ENCODE assay signal across 1 cellular context in the genomic region with DNA sequence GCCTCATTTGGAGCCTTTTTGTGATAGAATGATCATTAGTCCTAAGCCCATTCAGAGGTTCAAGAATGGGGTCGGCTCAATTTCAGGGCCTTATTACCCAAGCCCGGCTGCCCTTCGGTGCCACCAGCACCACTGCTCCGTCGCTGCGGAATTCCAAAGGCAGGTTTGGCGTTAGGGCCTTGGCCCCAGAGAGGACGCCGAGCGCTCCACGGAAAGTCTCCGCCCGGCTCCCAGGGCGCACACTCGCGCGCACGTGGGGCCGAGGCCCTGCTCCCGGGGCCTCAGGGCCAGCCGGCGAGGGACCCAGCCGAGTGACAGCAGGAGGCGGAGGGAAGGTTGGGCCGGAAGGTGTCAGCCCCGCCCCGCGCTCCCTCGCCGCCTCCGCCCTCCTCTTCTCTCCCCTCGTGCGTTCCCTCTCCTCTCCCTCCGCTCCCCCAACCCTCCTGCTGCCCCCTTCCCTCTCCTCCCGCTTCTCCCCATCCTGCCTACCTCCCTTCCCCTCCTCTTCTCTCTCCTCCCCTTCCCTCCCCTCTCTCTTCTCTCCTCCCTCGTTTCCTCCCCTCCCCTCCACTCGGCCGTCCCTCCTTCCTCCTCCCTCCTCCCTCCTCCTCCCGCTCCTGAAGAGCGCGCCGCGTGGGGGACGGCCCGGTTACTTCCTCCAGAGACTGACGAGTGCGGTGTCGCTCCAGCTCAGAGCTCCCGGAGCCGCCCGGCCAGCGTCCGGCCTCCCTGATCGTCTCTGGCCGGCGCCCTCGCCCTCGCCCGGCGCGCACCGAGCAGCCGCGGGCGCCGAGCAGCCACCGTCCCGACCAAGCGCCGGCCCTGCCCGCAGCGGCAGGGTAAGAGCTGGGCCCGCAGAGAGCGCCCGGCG.
A peak's percentile ranks its signal among the peaks of the same experiment; 100 is the strongest.
TF ChIP-seq lines count a peak whose summit lies in the region.

A gene (plus strand): TSS at position 648 of the 871 bp plus-strand sequence. CDS start 4,106 bp downstream, outside the sequence.

TF ChIP-seq in HepG2, 621 proteins besides CTCF, POLR2A, EP300 and RAD21 (continued from another document and continues in another):
- TF ChIP-seq, protein P1, sequence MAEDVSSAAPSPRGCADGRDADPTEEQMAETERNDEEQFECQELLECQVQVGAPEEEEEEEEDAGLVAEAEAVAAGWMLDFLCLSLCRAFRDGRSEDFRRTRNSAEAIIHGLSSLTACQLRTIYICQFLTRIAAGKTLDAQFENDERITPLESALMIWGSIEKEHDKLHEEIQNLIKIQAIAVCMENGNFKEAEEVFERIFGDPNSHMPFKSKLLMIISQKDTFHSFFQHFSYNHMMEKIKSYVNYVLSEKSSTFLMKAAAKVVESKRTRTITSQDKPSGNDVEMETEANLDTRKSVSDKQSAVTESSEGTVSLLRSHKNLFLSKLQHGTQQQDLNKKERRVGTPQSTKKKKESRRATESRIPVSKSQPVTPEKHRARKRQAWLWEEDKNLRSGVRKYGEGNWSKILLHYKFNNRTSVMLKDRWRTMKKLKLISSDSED (CRISPR knock-in tag; IDR thresholded peaks at IDR 0.05) = no peak
- peak; percentile 65; the same call in 1 of the 2 replicates for TF ChIP-seq SMYD3 (CRISPR knock-in tag; IDR thresholded peaks at IDR 0.05)
- no peak for TF ChIP-seq CAMTA2 (CRISPR knock-in tag; IDR thresholded peaks at IDR 0.05; ENCODE audit: borderline replicate concordance)
- TF ChIP-seq ZMYM3 (CRISPR knock-in tag; IDR thresholded peaks at IDR 0.05) = peak; percentile 73; the same call in 1 of the 2 replicates
- peak; percentile 90 for TF ChIP-seq ZNF431 (CRISPR knock-in tag; IDR thresholded peaks at IDR 0.05; ENCODE audit: borderline replicate concordance, low read depth)
- no peak for TF ChIP-seq DPF2 (CRISPR knock-in tag; IDR thresholded peaks at IDR 0.05; ENCODE audit: borderline replicate concordance, low read depth)
- TF ChIP-seq, protein P2, sequence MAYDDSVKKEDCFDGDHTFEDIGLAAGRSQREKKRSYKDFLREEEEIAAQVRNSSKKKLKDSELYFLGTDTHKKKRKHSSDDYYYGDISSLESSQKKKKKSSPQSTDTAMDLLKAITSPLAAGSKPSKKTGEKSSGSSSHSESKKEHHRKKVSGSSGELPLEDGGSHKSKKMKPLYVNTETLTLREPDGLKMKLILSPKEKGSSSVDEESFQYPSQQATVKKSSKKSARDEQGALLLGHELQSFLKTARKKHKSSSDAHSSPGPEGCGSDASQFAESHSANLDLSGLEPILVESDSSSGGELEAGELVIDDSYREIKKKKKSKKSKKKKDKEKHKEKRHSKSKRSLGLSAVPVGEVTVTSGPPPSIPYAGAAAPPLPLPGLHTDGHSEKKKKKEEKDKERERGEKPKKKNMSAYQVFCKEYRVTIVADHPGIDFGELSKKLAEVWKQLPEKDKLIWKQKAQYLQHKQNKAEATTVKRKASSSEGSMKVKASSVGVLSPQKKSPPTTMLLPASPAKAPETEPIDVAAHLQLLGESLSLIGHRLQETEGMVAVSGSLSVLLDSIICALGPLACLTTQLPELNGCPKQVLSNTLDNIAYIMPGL (CRISPR knock-in tag; IDR thresholded peaks at IDR 0.05; ENCODE audit: borderline replicate concordance in 1 of 2, low read depth in 1 of 2) = peak; percentile 39 to 52; a peak in 3 of 4 replicates
- no peak for TF ChIP-seq CENPX (CRISPR knock-in tag; IDR thresholded peaks at IDR 0.05)
- TF ChIP-seq PHF5A (CRISPR knock-in tag; IDR thresholded peaks at IDR 0.05; ENCODE audit: low read depth, unreplicated experiment) = no peak
- TF ChIP-seq HMGA1 (CRISPR knock-in tag; conservative IDR thresholded peaks at IDR 0.05) = no peak
- TF ChIP-seq, protein P3, sequence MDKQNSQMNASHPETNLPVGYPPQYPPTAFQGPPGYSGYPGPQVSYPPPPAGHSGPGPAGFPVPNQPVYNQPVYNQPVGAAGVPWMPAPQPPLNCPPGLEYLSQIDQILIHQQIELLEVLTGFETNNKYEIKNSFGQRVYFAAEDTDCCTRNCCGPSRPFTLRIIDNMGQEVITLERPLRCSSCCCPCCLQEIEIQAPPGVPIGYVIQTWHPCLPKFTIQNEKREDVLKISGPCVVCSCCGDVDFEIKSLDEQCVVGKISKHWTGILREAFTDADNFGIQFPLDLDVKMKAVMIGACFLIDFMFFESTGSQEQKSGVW (CRISPR knock-in tag; IDR thresholded peaks at IDR 0.05; ENCODE audit: borderline replicate concordance) = peak; percentile 89; the same call in 1 of the 2 replicates
- TF ChIP-seq ZNF136 (CRISPR knock-in tag; IDR thresholded peaks at IDR 0.05; ENCODE audit: low read depth) = no peak
- no peak for TF ChIP-seq ZNF335 (CRISPR knock-in tag; IDR thresholded peaks at IDR 0.05)
- no peak for TF ChIP-seq RFX3 (CRISPR knock-in tag; IDR thresholded peaks at IDR 0.05)
- TF ChIP-seq ZNF235 (CRISPR knock-in tag; IDR thresholded peaks at IDR 0.05; ENCODE audit: borderline replicate concordance) = peak; percentile 61; the same call in 1 of the 2 replicates
- no peak for TF ChIP-seq NFRKB (IDR thresholded peaks at IDR 0.05)
- TF ChIP-seq, protein P4, sequence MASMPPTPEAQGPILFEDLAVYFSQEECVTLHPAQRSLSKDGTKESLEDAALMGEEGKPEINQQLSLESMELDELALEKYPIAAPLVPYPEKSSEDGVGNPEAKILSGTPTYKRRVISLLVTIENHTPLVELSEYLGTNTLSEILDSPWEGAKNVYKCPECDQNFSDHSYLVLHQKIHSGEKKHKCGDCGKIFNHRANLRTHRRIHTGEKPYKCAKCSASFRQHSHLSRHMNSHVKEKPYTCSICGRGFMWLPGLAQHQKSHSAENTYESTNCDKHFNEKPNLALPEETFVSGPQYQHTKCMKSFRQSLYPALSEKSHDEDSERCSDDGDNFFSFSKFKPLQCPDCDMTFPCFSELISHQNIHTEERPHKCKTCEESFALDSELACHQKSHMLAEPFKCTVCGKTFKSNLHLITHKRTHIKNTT (CRISPR knock-in tag; IDR thresholded peaks at IDR 0.05) = no peak
- TF ChIP-seq GABPB1 (CRISPR knock-in tag; IDR thresholded peaks at IDR 0.05) = peak; percentile 88
- TF ChIP-seq, protein P5, sequence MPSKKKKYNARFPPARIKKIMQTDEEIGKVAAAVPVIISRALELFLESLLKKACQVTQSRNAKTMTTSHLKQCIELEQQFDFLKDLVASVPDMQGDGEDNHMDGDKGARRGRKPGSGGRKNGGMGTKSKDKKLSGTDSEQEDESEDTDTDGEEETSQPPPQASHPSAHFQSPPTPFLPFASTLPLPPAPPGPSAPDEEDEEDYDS (CRISPR knock-in tag; IDR thresholded peaks at IDR 0.05) = peak; percentile 95
- TF ChIP-seq, protein P6, sequence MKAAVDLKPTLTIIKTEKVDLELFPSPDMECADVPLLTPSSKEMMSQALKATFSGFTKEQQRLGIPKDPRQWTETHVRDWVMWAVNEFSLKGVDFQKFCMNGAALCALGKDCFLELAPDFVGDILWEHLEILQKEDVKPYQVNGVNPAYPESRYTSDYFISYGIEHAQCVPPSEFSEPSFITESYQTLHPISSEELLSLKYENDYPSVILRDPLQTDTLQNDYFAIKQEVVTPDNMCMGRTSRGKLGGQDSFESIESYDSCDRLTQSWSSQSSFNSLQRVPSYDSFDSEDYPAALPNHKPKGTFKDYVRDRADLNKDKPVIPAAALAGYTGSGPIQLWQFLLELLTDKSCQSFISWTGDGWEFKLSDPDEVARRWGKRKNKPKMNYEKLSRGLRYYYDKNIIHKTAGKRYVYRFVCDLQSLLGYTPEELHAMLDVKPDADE (CRISPR knock-in tag; IDR thresholded peaks at IDR 0.05) = no peak
- TF ChIP-seq ZNF274 (CRISPR knock-in tag; IDR thresholded peaks at IDR 0.05) = peak; percentile 97
- TF ChIP-seq GATAD2A (CRISPR knock-in tag; IDR thresholded peaks at IDR 0.05) = peak; percentile 65
- TF ChIP-seq SRSF4 (IDR thresholded peaks at IDR 0.05; ENCODE audit: low read depth, low read length, poor library complexity, severe bottlenecking) = no peak
- TF ChIP-seq, protein P7, sequence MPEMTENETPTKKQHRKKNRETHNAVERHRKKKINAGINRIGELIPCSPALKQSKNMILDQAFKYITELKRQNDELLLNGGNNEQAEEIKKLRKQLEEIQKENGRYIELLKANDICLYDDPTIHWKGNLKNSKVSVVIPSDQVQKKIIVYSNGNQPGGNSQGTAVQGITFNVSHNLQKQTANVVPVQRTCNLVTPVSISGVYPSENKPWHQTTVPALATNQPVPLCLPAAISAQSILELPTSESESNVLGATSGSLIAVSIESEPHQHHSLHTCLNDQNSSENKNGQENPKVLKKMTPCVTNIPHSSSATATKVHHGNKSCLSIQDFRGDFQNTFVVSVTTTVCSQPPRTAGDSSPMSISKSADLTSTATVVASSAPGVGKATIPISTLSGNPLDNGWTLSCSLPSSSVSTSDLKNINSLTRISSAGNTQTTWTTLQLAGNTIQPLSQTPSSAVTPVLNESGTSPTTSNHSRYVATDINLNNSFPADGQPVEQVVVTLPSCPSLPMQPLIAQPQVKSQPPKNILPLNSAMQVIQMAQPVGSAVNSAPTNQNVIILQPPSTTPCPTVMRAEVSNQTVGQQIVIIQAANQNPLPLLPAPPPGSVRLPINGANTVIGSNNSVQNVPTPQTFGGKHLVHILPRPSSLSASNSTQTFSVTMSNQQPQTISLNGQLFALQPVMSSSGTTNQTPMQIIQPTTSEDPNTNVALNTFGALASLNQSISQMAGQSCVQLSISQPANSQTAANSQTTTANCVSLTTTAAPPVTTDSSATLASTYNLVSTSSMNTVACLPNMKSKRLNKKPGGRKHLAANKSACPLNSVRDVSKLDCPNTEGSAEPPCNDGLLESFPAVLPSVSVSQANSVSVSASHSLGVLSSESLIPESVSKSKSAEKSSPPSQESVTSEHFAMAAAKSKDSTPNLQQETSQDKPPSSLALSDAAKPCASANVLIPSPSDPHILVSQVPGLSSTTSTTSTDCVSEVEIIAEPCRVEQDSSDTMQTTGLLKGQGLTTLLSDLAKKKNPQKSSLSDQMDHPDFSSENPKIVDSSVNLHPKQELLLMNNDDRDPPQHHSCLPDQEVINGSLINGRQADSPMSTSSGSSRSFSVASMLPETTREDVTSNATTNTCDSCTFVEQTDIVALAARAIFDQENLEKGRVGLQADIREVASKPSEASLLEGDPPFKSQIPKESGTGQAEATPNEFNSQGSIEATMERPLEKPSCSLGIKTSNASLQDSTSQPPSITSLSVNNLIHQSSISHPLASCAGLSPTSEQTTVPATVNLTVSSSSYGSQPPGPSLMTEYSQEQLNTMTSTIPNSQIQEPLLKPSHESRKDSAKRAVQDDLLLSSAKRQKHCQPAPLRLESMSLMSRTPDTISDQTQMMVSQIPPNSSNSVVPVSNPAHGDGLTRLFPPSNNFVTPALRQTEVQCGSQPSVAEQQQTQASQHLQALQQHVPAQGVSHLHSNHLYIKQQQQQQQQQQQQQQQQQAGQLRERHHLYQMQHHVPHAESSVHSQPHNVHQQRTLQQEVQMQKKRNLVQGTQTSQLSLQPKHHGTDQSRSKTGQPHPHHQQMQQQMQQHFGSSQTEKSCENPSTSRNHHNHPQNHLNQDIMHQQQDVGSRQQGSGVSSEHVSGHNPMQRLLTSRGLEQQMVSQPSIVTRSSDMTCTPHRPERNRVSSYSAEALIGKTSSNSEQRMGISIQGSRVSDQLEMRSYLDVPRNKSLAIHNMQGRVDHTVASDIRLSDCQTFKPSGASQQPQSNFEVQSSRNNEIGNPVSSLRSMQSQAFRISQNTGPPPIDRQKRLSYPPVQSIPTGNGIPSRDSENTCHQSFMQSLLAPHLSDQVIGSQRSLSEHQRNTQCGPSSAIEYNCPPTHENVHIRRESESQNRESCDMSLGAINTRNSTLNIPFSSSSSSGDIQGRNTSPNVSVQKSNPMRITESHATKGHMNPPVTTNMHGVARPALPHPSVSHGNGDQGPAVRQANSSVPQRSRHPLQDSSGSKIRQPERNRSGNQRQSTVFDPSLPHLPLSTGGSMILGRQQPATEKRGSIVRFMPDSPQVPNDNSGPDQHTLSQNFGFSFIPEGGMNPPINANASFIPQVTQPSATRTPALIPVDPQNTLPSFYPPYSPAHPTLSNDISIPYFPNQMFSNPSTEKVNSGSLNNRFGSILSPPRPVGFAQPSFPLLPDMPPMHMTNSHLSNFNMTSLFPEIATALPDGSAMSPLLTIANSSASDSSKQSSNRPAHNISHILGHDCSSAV (CRISPR knock-in tag; IDR thresholded peaks at IDR 0.05; ENCODE audit: borderline replicate concordance) = no peak
- no peak for TF ChIP-seq MLLT10 (CRISPR knock-in tag; IDR thresholded peaks at IDR 0.05)
- TF ChIP-seq NFIB (CRISPR knock-in tag; IDR thresholded peaks at IDR 0.05; ENCODE audit: borderline replicate concordance) = no peak
- TF ChIP-seq HNRNPL (IDR thresholded peaks at IDR 0.05; ENCODE audit: low read depth, low read length) = no peak
- TF ChIP-seq, protein P8, sequence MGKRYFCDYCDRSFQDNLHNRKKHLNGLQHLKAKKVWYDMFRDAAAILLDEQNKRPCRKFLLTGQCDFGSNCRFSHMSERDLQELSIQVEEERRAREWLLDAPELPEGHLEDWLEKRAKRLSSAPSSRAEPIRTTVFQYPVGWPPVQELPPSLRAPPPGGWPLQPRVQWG (CRISPR knock-in tag; IDR thresholded peaks at IDR 0.05; ENCODE audit: borderline replicate concordance, low read depth) = no peak
- peak; percentile 30 for TF ChIP-seq BCL6 (CRISPR knock-in tag; IDR thresholded peaks at IDR 0.05)
- TF ChIP-seq, protein P9, sequence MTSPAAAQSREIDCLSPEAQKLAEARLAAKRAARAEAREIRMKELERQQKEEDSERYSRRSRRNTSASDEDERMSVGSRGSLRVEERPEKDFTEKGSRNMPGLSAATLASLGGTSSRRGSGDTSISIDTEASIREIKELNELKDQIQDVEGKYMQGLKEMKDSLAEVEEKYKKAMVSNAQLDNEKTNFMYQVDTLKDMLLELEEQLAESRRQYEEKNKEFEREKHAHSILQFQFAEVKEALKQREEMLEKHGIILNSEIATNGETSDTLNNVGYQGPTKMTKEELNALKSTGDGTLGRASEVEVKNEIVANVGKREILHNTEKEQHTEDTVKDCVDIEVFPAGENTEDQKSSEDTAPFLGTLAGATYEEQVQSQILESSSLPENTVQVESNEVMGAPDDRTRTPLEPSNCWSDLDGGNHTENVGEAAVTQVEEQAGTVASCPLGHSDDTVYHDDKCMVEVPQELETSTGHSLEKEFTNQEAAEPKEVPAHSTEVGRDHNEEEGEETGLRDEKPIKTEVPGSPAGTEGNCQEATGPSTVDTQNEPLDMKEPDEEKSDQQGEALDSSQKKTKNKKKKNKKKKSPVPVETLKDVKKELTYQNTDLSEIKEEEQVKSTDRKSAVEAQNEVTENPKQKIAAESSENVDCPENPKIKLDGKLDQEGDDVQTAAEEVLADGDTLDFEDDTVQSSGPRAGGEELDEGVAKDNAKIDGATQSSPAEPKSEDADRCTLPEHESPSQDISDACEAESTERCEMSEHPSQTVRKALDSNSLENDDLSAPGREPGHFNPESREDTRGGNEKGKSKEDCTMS (CRISPR knock-in tag; conservative IDR thresholded peaks at IDR 0.05) = no peak
- TF ChIP-seq, protein P10, sequence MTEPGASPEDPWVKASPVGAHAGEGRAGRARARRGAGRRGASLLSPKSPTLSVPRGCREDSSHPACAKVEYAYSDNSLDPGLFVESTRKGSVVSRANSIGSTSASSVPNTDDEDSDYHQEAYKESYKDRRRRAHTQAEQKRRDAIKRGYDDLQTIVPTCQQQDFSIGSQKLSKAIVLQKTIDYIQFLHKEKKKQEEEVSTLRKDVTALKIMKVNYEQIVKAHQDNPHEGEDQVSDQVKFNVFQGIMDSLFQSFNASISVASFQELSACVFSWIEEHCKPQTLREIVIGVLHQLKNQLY (CRISPR knock-in tag; IDR thresholded peaks at IDR 0.05) = no peak
- no peak for TF ChIP-seq ATF7 (IDR thresholded peaks at IDR 0.05)
- TF ChIP-seq ATF7 (CRISPR knock-in tag; IDR thresholded peaks at IDR 0.05) = 0 out of 2 replicates have a peak, but pooled peaks have one; percentile 46
- TF ChIP-seq, protein P11, sequence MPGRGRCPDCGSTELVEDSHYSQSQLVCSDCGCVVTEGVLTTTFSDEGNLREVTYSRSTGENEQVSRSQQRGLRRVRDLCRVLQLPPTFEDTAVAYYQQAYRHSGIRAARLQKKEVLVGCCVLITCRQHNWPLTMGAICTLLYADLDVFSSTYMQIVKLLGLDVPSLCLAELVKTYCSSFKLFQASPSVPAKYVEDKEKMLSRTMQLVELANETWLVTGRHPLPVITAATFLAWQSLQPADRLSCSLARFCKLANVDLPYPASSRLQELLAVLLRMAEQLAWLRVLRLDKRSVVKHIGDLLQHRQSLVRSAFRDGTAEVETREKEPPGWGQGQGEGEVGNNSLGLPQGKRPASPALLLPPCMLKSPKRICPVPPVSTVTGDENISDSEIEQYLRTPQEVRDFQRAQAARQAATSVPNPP (CRISPR knock-in tag; IDR thresholded peaks at IDR 0.05) = peak; percentile 55; the same call in 1 of the 2 replicates
- no peak; the same call in 1 of the 2 replicates for TF ChIP-seq KMT2B (CRISPR knock-in tag; IDR thresholded peaks at IDR 0.05)
